Comparison of ENCODE assay signal across 36 cellular contexts in the genomic region with DNA sequence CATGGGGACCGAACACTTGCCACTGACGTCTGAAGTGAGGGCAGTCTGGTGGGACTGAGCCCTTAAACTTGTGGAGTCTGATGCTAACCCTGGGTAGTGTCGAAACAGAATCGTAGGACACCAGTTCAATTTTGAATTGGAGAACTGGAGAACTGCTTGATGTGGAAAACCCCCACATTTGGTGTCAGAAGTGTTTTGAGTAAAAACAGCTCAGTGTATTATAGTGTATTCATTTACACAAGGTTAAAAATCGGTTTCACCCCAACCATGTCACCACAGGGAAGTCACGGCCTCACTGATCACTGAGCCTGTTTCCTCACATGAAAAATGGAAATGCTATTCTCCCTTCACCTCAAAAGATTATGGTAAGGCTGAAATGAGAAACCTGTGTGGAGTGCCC. TPM values are rescaled to one million over a fixed set of nuclear protein-coding genes. Genes with fewer than 3 reads are reported as not detected.
A peak's percentile ranks its signal among the peaks of the same experiment; 100 is the strongest.
DNase-seq lines count a peak whose midpoint lies in the region; ATAC-seq, FAIRE-seq and TF ChIP-seq lines count a peak whose summit lies in the region.
"Had no signal": no experiment of that assay in that cellular context is flagged by ENCODE, and none has a peak within 500 bp of the region (broad histone marks: within the 10 kb centered on the region; RNA-seq: fewer than 3 reads in every experiment).

No MANE protein-coding gene starts in this region.

- H3K27me3 ChIP-seq in GM12878 (replicated peaks in 1 of 2; ENCODE audit: control insufficient read depth in 2 of 2, insufficient read depth in 2 of 2, low read length in 1 of 2) (no peaks in the 10 kb centered on the region), endodermal cell (ENCODE audit: control insufficient read depth, insufficient read depth, low read length, poor library complexity, severe bottlenecking) (no peaks in the 10 kb centered on the region)
- H3K27me3 ChIP-seq: adrenal gland, pancreas, SJCRH30, suprapubic skin had no signal

- FAIRE-seq in GM12892 (lab: Jason Lieb, UNC) (peak; percentile 48), GM12878 (lab: Jason Lieb, UNC) (no peak)
- FAIRE-seq: pancreas, RCC 7860, urothelium cell line had no signal

- H3K36me3 ChIP-seq in GM12878 (ENCODE audit: control insufficient read depth in 2 of 2, insufficient read depth in 2 of 2, low read length in 1 of 2), result peaks cover 0 to 1% of the 10 kb centered on the region in 2 experiments; a peak in 1 of 4 replicates
- peaks cover 46% of the 10 kb centered on the region for H3K36me3 ChIP-seq in endodermal cell (ENCODE audit: control insufficient read depth, insufficient read depth, low read length)
- H3K36me3 ChIP-seq: adrenal gland, brain microvascular endothelial cell, pancreas had no signal

- RAD21 ChIA-PET in GM12878 (lab: Charles Lee; ENCODE audit: unreplicated experiment), result no interaction called here

- BruUV-seq in GM12878 (replicated peaks; lab: Mats Ljungman, UMichigan), result no TSS peak

- no peak for TF ChIP-seq RAD21 in GM12878 (IDR thresholded peaks at IDR 0.05; ENCODE audit: insufficient read depth, low read depth, low read length)

- no peak overlapping the region for H3K4me3 Mint-ChIP-seq in endodermal cell
- H3K4me3 Mint-ChIP-seq: activated T-cell treated with anti-CD3 and anti-CD28 coated beads, Interleukin-2, amount 50 U/mL, for 24 hours; immature natural killer cell; mesothelial cell of epicardium; nephron; T-cell had no signal

- H3K27ac Mint-ChIP-seq in endodermal cell, result no peak overlapping the region
- H3K27ac Mint-ChIP-seq: activated T-cell treated with anti-CD3 and anti-CD28 coated beads, Interleukin-2, amount 50 U/mL, for 24 hours; immature natural killer cell; mesothelial cell of epicardium; nephron; T-cell had no signal

- in situ Hi-C loops in GM12878 (cut with MboI), result no loop called here

- intact Hi-C loops in GM12878 (cut with micrococcal nuclease; ENCODE audit: unreplicated experiment), result no loop called here

- H3K36me3 Mint-ChIP-seq in endodermal cell (ENCODE audit: low read depth), result peaks cover 47% of the 10 kb centered on the region

- H3K27me3 Mint-ChIP-seq in endodermal cell (ENCODE audit: insufficient read depth), result no peaks in the 10 kb centered on the region
- H3K27me3 Mint-ChIP-seq: T-cell had no signal

- H3K9me3 ChIP-seq in GM12878 (replicated peaks; ENCODE audit: control insufficient read depth, insufficient read depth, low read length), result no peaks in the 10 kb centered on the region
- H3K9me3 ChIP-seq in endodermal cell (ENCODE audit: control insufficient read depth, low read length), result no peaks in the 10 kb centered on the region
- H3K9me3 ChIP-seq: adrenal gland, BLaER1, pancreas, SJCRH30, suprapubic skin had no signal

- SMC1A ChIA-PET in GM12878 (lab: Charles Lee; ENCODE audit: uncharacterized antibody, unreplicated experiment), result no interaction called here

- TF ChIP-seq CTCF in GM12878 (IDR thresholded peaks at IDR 0.05 in 2 of 3, conservative IDR thresholded peaks at IDR 0.05 in 1 of 3; ENCODE audit: control insufficient read depth in 2 of 3, extremely low read depth in 1 of 3, insufficient read depth in 1 of 3, low read depth in 3 of 3, low read length in 3 of 3) (no peak), endodermal cell (conservative IDR thresholded peaks at IDR 0.05) (no peak)

- H3K4me3 ChIP-seq in GM12878 (no peak overlapping the region), endodermal cell (ENCODE audit: low read length) (no peak overlapping the region)
- H3K4me3 ChIP-seq: adrenal gland, BLaER1, pancreas, SJCRH30, smooth muscle cell, suprapubic skin had no signal

- H3K9me3 Mint-ChIP-seq in endodermal cell, result peaks cover 61% of the 10 kb centered on the region
- H3K9me3 Mint-ChIP-seq: activated T-cell treated with anti-CD3 and anti-CD28 coated beads, Interleukin-2, amount 50 U/mL, for 24 hours; immature natural killer cell; nephron; T-cell had no signal

- TF ChIP-seq EP300 in GM12878 (IDR thresholded peaks at IDR 0.05; ENCODE audit: borderline replicate concordance in 1 of 2, control insufficient read depth in 1 of 2, low read depth in 2 of 2, low read length in 2 of 2), result no peak

- H3K27ac ChIP-seq in GM12878 (ENCODE audit: control insufficient read depth, insufficient read depth) (no peak overlapping the region), endodermal cell (ENCODE audit: low read depth, low read length) (no peak overlapping the region)
- H3K27ac ChIP-seq: adrenal gland, BLaER1, pancreas, SJCRH30, suprapubic skin had no signal

- H3K9ac ChIP-seq in GM12878 (ENCODE audit: control insufficient read depth, insufficient read depth, low read length), result no peak overlapping the region
- no peak overlapping the region for H3K9ac ChIP-seq in endodermal cell (ENCODE audit: extremely low read depth, low read length, poor library complexity, severe bottlenecking)
- H3K9ac ChIP-seq: BLaER1 had no signal

- H2AFZ ChIP-seq in GM12878 (ENCODE audit: control insufficient read depth, low read depth, low read length), result no peak overlapping the region

- CTCF ChIA-PET in GM12878 (lab: Yijun Ruan, JAX), result interaction anchor here (0.7 kb wide), 1 partner anchor 24 kb away, joined by 3 read pairs; no protein-coding TSS in a partner anchor

- POLR2A ChIA-PET in GM12878 (lab: Charles Lee), result no interaction called here

- no peak overlapping the region for H3K4me2 ChIP-seq in GM12878 (ENCODE audit: control insufficient read depth, insufficient read depth)
- H3K4me2 ChIP-seq: BLaER1, smooth muscle cell had no signal

- no peak for TF ChIP-seq POLR2A in GM12892 (IDR thresholded peaks at IDR 0.05; ENCODE audit: low read depth, low read length)
- no peak for TF ChIP-seq POLR2A in GM12878 (IDR thresholded peaks at IDR 0.05; ENCODE audit: low read depth, low read length)

- no peaks in the 10 kb centered on the region for H4K20me1 ChIP-seq in GM12878 (ENCODE audit: control insufficient read depth, insufficient read depth)

- ATAC-seq in GM19351 (IDR thresholded peaks at IDR 0.05; ENCODE audit: unreplicated experiment) (peak; percentile 73), HG02870 (IDR thresholded peaks at IDR 0.05; ENCODE audit: unreplicated experiment) (peak; percentile 65), GM12878 (peak; percentile 71)
- ATAC-seq: esophagus mucosa, left ventricle myocardium superior, pancreas, T-cell had no signal

- H3K4me1 Mint-ChIP-seq in endodermal cell, result peaks cover 18% of the 10 kb centered on the region
- H3K4me1 Mint-ChIP-seq: immature natural killer cell, mesothelial cell of epicardium, T-cell had no signal

- H3K79me2 ChIP-seq in GM12878 (ENCODE audit: control insufficient read depth, insufficient read depth, low read length), result no peaks in the 10 kb centered on the region

- WGBS in GM12878 (ENCODE audit: insufficient coverage, insufficient replicate concordance, low lambda C conversion rate, missing lambda C conversion rate), result 5% methylated on average over 6 of the region's 6 CpGs
- WGBS in endodermal cell (ENCODE audit: insufficient coverage in 1 of 2, insufficient read length in 1 of 2), 2 experiments, result 91% methylated on average over 6 of the region's 6 CpGs; no CpG with 5 or more reads in 1 of the 2 experiments

- DNase-seq in GM12892 (ENCODE audit: insufficient read length) (no peak), GM12878 (ENCODE audit: low read depth, low spot score) (no peak), GM19240 (ENCODE audit: insufficient read length, low spot score) (no peak), endodermal cell (no peak), NCI-H2107 treated with DMSO at 0.1 percent for 48 hours (lab: John Stamatoyannopoulos, UW; ENCODE audit: unreplicated experiment) (no peak), NCI-H1105 treated with DMSO at 0.1 percent for 48 hours (lab: John Stamatoyannopoulos, UW) (no peak)
- DNase-seq: activated CD4-positive, CD25-positive, alpha-beta regulatory T cell treated with anti-CD3 and anti-CD28 coated beads, Interleukin-2, amount 50 U/mL, for 72 hours; activated naive CD4-positive, alpha-beta T cell treated with Interleukin-2 at 50 U/mL for 16 hours; activated T-cell treated with anti-CD3 and anti-CD28 coated beads, Interleukin-2, amount 50 U/mL, for 24 hours; adrenal gland; brain microvascular endothelial cell; COR-L47; DMS79 treated with DMSO at 0.1 percent for 48 hours; effector memory CD4-positive, alpha-beta T cell; foreskin melanocyte; H7; immature natural killer cell; KG1; left ventricle myocardium superior; MM.1S; NCI-H1436; NCI-H2171 treated with DMSO at 0.1 percent for 48 hours; NCI-H524 treated with DMSO at 0.1 percent for 48 hours; pancreas; SJCRH30; T-cell had no signal

- H3K4me1 ChIP-seq in GM12878 (ENCODE audit: control insufficient read depth, insufficient read depth, low read length), result no peaks in the 10 kb centered on the region
- no peaks in the 10 kb centered on the region for H3K4me1 ChIP-seq in endodermal cell (ENCODE audit: control insufficient read depth, insufficient read depth, low read length)
- H3K4me1 ChIP-seq: adrenal gland, BLaER1, pancreas, SJCRH30, suprapubic skin had no signal

RNA-seq across cellular contexts. Expression of gene PIN4, which starts 21.9 kb away (rescaled TPM):
- 46.5 TPM for polyA plus RNA-seq in GM12892 (2012; ENCODE audit: missing spikeins)
- total RNA-seq in GM12878 (2013; cell fraction: nucleolus; rRNA removed), result 17.9 and 19.4 TPM in 2 replicates
- total RNA-seq in GM12878 (2014; rRNA removed), result 10.8 and 14.1 TPM in 2 replicates
- 31.1 and 32.7 TPM in 2 replicates for total RNA-seq in GM12878 (2014; rRNA removed; fragmentation: Illumina TruSeq; extraction: Trizol)
- 6.4 and 8.2 TPM in 2 replicates for total RNA-seq in GM12878 (2021)
- polyA plus RNA-seq in GM12878 (2011; ENCODE audit: low read depth), result 14.4 TPM
- 14.6 and 25.1 TPM in 2 replicates for polyA plus RNA-seq in GM12878 (2011; rRNA removed)
- polyA plus RNA-seq in GM12878 (2011; cell fraction: cytosol; rRNA removed), result 3.1 and 7.0 TPM in 2 replicates
- 6.4 and 10.2 TPM in 2 replicates for polyA plus RNA-seq in GM12878 (2011; cell fraction: nucleus; rRNA removed)
- 12.6 and 22.5 TPM in 2 replicates for polyA plus RNA-seq in GM12878 (2012)
- 31.7 and 46.4 TPM in 2 replicates for polyA plus RNA-seq in GM12878 (2014; fragmentation: Illumina TruSeq; extraction: Trizol)
- polyA plus RNA-seq in GM12878 (2014; fragmentation: Nextera tagmentation; extraction: Ambion mirVana), result 10 to 100 TPM; 46.5 to 53.6 TPM
- polyA plus RNA-seq in GM12878 (2014; rRNA removed), result 30.0 and 53.4 TPM in 2 replicates
- 10 to 100 TPM; 36.1 to 44.9 TPM for polyA plus RNA-seq in GM12878 (2016; fragmentation: Nextera tagmentation; extraction: Ambion mirVana)
- 3.1 and 4.0 TPM in 2 replicates for polyA minus RNA-seq in GM12878 (2011; rRNA and poly(A)+ RNA removed)
- 2.7 and 3.5 TPM in 2 replicates for polyA minus RNA-seq in GM12878 (2011; cell fraction: cytosol; rRNA and poly(A)+ RNA removed)
- polyA minus RNA-seq in GM12878 (2011; cell fraction: nucleus; rRNA and poly(A)+ RNA removed), result 1.9 and 4.2 TPM in 2 replicates
- 10 to 100 TPM; 16.6 to 17.2 TPM for total RNA-seq in endodermal cell
- 27.2 TPM for polyA plus RNA-seq in endodermal cell (2013, experiment 1 of 2)
- 28.5 TPM for polyA plus RNA-seq in endodermal cell (2013, experiment 2 of 2)

RNA-seq across cellular contexts. Expression of gene ERCC6L, which starts 35.4 kb away (rescaled TPM):
- 5.7 TPM for polyA plus RNA-seq in GM12892 (2012; ENCODE audit: missing spikeins)
- 3.8 and 4.3 TPM in 2 replicates for total RNA-seq in GM12878 (2013; cell fraction: nucleolus; rRNA removed)
- total RNA-seq in GM12878 (2014; rRNA removed), result 6.5 and 6.6 TPM in 2 replicates
- total RNA-seq in GM12878 (2014; rRNA removed; fragmentation: Illumina TruSeq; extraction: Trizol), result 11.1 and 12.3 TPM in 2 replicates
- 8.0 and 8.8 TPM in 2 replicates for total RNA-seq in GM12878 (2021)
- polyA plus RNA-seq in GM12878 (2011; ENCODE audit: low read depth), result 1.9 TPM
- 6.6 and 10.6 TPM in 2 replicates for polyA plus RNA-seq in GM12878 (2011; rRNA removed)
- 2.1 and 2.4 TPM in 2 replicates for polyA plus RNA-seq in GM12878 (2011; cell fraction: cytosol; rRNA removed)
- 3.3 and 4.1 TPM in 2 replicates for polyA plus RNA-seq in GM12878 (2011; cell fraction: nucleus; rRNA removed)
- polyA plus RNA-seq in GM12878 (2012), result 2.8 and 3.9 TPM in 2 replicates
- polyA plus RNA-seq in GM12878 (2014; fragmentation: Illumina TruSeq; extraction: Trizol), result 10.4 and 12.3 TPM in 2 replicates
- 1 to 10 TPM; 4.7 to 5.6 TPM for polyA plus RNA-seq in GM12878 (2014; fragmentation: Nextera tagmentation; extraction: Ambion mirVana)
- 4.6 and 5.6 TPM in 2 replicates for polyA plus RNA-seq in GM12878 (2014; rRNA removed)
- 10 to 100 TPM; 11.0 to 13.1 TPM for polyA plus RNA-seq in GM12878 (2016; fragmentation: Nextera tagmentation; extraction: Ambion mirVana)
- polyA minus RNA-seq in GM12878 (2011; rRNA and poly(A)+ RNA removed), result 6.0 and 9.0 TPM in 2 replicates
- polyA minus RNA-seq in GM12878 (2011; cell fraction: cytosol; rRNA and poly(A)+ RNA removed), result 2.8 and 4.8 TPM in 2 replicates
- 2.5 and 3.2 TPM in 2 replicates for polyA minus RNA-seq in GM12878 (2011; cell fraction: nucleus; rRNA and poly(A)+ RNA removed)
- 10 to 100 TPM; 11.3 to 17.9 TPM for total RNA-seq in endodermal cell
- 9.3 TPM for polyA plus RNA-seq in endodermal cell (2013, experiment 1 of 2)
- 10.8 TPM for polyA plus RNA-seq in endodermal cell (2013, experiment 2 of 2)
